1 cellular context compared by ENCODE assay signal in the genomic region with DNA sequence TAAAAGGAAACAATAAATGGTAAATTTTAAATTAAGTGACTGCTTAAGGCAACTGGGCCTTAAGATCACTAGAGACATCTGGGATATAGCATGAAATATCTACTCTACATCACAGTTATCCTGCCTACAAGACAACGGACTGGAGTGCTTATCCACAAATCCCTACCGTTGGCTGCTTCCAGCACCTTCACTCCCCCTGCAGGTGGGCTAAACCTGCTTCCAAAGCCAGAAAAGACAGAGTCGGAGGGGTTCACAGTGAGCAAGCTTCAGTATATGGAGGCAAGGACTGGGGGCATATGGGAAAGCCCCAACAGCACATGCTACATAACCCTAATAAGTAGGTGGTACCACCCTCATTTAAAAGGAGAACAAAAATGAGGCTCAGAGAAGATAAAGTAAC.
TF ChIP-seq lines count a peak whose summit lies in the region.

No MANE protein-coding gene starts in this region.

TF ChIP-seq in GM23338, 12 proteins besides CTCF, POLR2A, EP300 and RAD21 (continued from another document):
- TF ChIP-seq CREB1 (CRISPR knock-in tag; IDR thresholded peaks at IDR 0.05; ENCODE audit: low read depth) (no peak), ZNF331 (CRISPR knock-in tag; IDR thresholded peaks at IDR 0.05; ENCODE audit: low read depth) (no peak)
